In genomic region chr11:114685097-114685496, GRCh38 we compare ENCODE assay signal across 28 cellular contexts. TPM values are rescaled to one million over a fixed set of nuclear protein-coding genes. Genes with fewer than 3 reads are reported as not detected.
"Had no signal": no experiment of that assay in that cellular context is flagged by ENCODE, and none has a peak within 500 bp of the region (broad histone marks: within the 10 kb centered on the region; RNA-seq: fewer than 3 reads in every experiment).

No MANE protein-coding gene starts in this region.

- H3K9me3 ChIP-seq: suprapubic skin, testis, thoracic aorta, thyroid gland, tibial artery, upper lobe of right lung, uterus, vagina had no signal

- H3K4me3 Mint-ChIP-seq: stimulated activated effector memory CD8-positive, alpha-beta T cell treated with anti-CD3 and anti-CD28 coated beads, Interleukin-12 subunit alpha, Interleukin-12 subunit beta, amount 100 ng/mL, for 72 hours; stimulated activated memory B cell treated with anti-CD40 and anti-IgM and Interleukin-4, amounts not matched to agents 10 μg/mL and 1 μg/mL and 100 μg/mL, for 72 hours; stimulated activated naive B cell treated with anti-CD40 and anti-IgM and Interleukin-4, amounts not matched to agents 10 μg/mL and 1 μg/mL and 100 μg/mL, for 72 hours; stimulated activated naive CD8-positive, alpha-beta T cell treated with anti-CD3 and anti-CD28 coated beads, Interleukin-15, amount 100 ng/mL, for 72 hours; stimulated activated naive CD8-positive, alpha-beta T cell treated with anti-CD3 and anti-CD28 coated beads, Interleukin-15, Interleukin-2, amounts not matched to agents 100 ng/mL and 50 ng/mL, for 24 hours; type B pancreatic cell had no signal

- ATAC-seq: stimulated activated effector memory CD8-positive, alpha-beta T cell treated with anti-CD3 and anti-CD28 coated beads, Interleukin-12 subunit alpha, Interleukin-12 subunit beta, amount 100 ng/mL, for 72 hours; stimulated activated memory B cell treated with anti-CD40 and anti-IgM and Interleukin-4, amounts not matched to agents 10 μg/mL and 1 μg/mL and 100 μg/mL, for 72 hours; stimulated activated naive B cell treated with anti-CD40 and anti-IgM and Interleukin-4, amounts not matched to agents 10 μg/mL and 1 μg/mL and 100 μg/mL, for 72 hours; stimulated activated naive CD8-positive, alpha-beta T cell treated with anti-CD3 and anti-CD28 coated beads, Interleukin-15, amount 100 ng/mL, for 72 hours; stimulated activated naive CD8-positive, alpha-beta T cell treated with anti-CD3 and anti-CD28 coated beads, Interleukin-15, Interleukin-2, amounts not matched to agents 100 U/mL and 50 U/mL, for 24 hours; upper lobe of right lung had no signal

- H3K27me3 Mint-ChIP-seq: stimulated activated memory B cell treated with anti-CD40 and anti-IgM and Interleukin-4, amounts not matched to agents 10 μg/mL and 1 μg/mL and 100 μg/mL, for 72 hours; stimulated activated naive B cell treated with anti-CD40 and anti-IgM and Interleukin-4, amounts not matched to agents 10 μg/mL and 1 μg/mL and 100 μg/mL, for 72 hours; stimulated activated naive CD8-positive, alpha-beta T cell treated with anti-CD3 and anti-CD28 coated beads, Interleukin-15, amount 100 ng/mL, for 72 hours; stimulated activated naive CD8-positive, alpha-beta T cell treated with anti-CD3 and anti-CD28 coated beads, Interleukin-15, Interleukin-2, amounts not matched to agents 100 ng/mL and 50 ng/mL, for 24 hours had no signal

- DNase-seq: stimulated activated CD4-positive, alpha-beta T cell treated with anti-CD3 and anti-CD28 coated beads, Interleukin-2, amount 100 ng/mL, for 48 hours; stimulated activated CD4-positive, alpha-beta T cell treated with anti-CD3 and anti-CD28 coated beads, Interleukin-4, amount 100 ng/mL, for 1 hour; stimulated activated CD4-positive, alpha-beta T cell treated with anti-CD3 and anti-CD28 coated beads, Interleukin-4, amount 100 ng/mL, for 24 hours; stimulated activated CD4-positive, alpha-beta T cell treated with anti-CD3 and anti-CD28 coated beads, Interleukin-4, amount 100 ng/mL, for 4 hours; stimulated activated CD8-positive, alpha-beta memory T cell treated with anti-CD3 and anti-CD28 coated beads, Interleukin-4, amount 100 ng/mL, for 48 hours; stimulated activated naive B cell treated with anti-CD40 and anti-IgM and Interleukin-4, amounts not matched to agents 10 μg/mL and 1 μg/mL and 100 μg/mL, for 72 hours; stimulated activated naive CD4-positive, alpha-beta T cell; stimulated activated naive CD4-positive, alpha-beta T cell treated with Interleukin-2 at 50 U/mL for 16 hours; stimulated activated naive CD8-positive, alpha-beta T cell treated with anti-CD3 and anti-CD28 coated beads, Interleukin-15, amount 100 ng/mL, for 72 hours; stimulated activated naive CD8-positive, alpha-beta T cell treated with anti-CD3 and anti-CD28 coated beads, Interleukin-15, Interleukin-2, amounts not matched to agents 100 U/mL and 50 U/mL, for 24 hours; stomach; substantia nigra; testis; thyroid gland; tibial artery; transverse colon; trophoblast cell; upper lobe of left lung; upper lobe of right lung; uterus had no signal

- H3K4me3 ChIP-seq: stomach, suprapubic skin, testis, thoracic aorta, thyroid gland, tibial artery, tibial nerve, transverse colon, upper lobe of left lung, upper lobe of right lung, uterus, vagina had no signal

- H3K27me3 ChIP-seq: stomach, suprapubic skin, testis, thyroid gland, tibial artery, tibial nerve, transverse colon, upper lobe of left lung, upper lobe of right lung, uterus, vagina had no signal

- H3K36me3 ChIP-seq: stomach, suprapubic skin, thoracic aorta, thyroid gland, tibial artery, tibial nerve, upper lobe of left lung, upper lobe of right lung, uterus, vagina had no signal

- H3K27ac ChIP-seq: stomach, suprapubic skin, testis, thoracic aorta, thyroid gland, tibial artery, tibial nerve, upper lobe of left lung, upper lobe of right lung, uterus, vagina had no signal

- H3K4me1 Mint-ChIP-seq: stimulated activated effector memory CD8-positive, alpha-beta T cell treated with anti-CD3 and anti-CD28 coated beads, Interleukin-12 subunit alpha, Interleukin-12 subunit beta, amount 100 ng/mL, for 72 hours; stimulated activated memory B cell treated with anti-CD40 and anti-IgM and Interleukin-4, amounts not matched to agents 10 μg/mL and 1 μg/mL and 100 μg/mL, for 72 hours; stimulated activated naive B cell treated with anti-CD40 and anti-IgM and Interleukin-4, amounts not matched to agents 10 μg/mL and 1 μg/mL and 100 μg/mL, for 72 hours; stimulated activated naive CD8-positive, alpha-beta T cell treated with anti-CD3 and anti-CD28 coated beads, Interleukin-15, amount 100 ng/mL, for 72 hours had no signal

- H3K27ac Mint-ChIP-seq: stimulated activated effector memory CD8-positive, alpha-beta T cell treated with anti-CD3 and anti-CD28 coated beads, Interleukin-12 subunit alpha, Interleukin-12 subunit beta, amount 100 ng/mL, for 72 hours; stimulated activated memory B cell treated with anti-CD40 and anti-IgM and Interleukin-4, amounts not matched to agents 10 μg/mL and 1 μg/mL and 100 μg/mL, for 72 hours; stimulated activated naive B cell treated with anti-CD40 and anti-IgM and Interleukin-4, amounts not matched to agents 10 μg/mL and 1 μg/mL and 100 μg/mL, for 72 hours; stimulated activated naive CD8-positive, alpha-beta T cell treated with anti-CD3 and anti-CD28 coated beads, Interleukin-15, amount 100 ng/mL, for 72 hours; stimulated activated naive CD8-positive, alpha-beta T cell treated with anti-CD3 and anti-CD28 coated beads, Interleukin-15, Interleukin-2, amounts not matched to agents 100 ng/mL and 50 ng/mL, for 24 hours; type B pancreatic cell had no signal

- H3K4me1 ChIP-seq: stomach, suprapubic skin, testis, thyroid gland, tibial artery, tibial nerve, upper lobe of left lung, upper lobe of right lung, uterus, vagina had no signal

- H3K36me3 Mint-ChIP-seq: stimulated activated effector memory CD8-positive, alpha-beta T cell treated with anti-CD3 and anti-CD28 coated beads, Interleukin-12 subunit alpha, Interleukin-12 subunit beta, amount 100 ng/mL, for 72 hours; stimulated activated memory B cell treated with anti-CD40 and anti-IgM and Interleukin-4, amounts not matched to agents 10 μg/mL and 1 μg/mL and 100 μg/mL, for 72 hours; stimulated activated naive B cell treated with anti-CD40 and anti-IgM and Interleukin-4, amounts not matched to agents 10 μg/mL and 1 μg/mL and 100 μg/mL, for 72 hours; type B pancreatic cell had no signal

RNA-seq across cellular contexts. Expression of gene NXPE2, which starts 6.8 kb away (rescaled TPM):
- total RNA-seq: suprapubic skin, thoracic aorta, thyroid gland, upper lobe of right lung, vagina had no signal
